12 cellular contexts compared by ENCODE assay signal in the genomic region with DNA sequence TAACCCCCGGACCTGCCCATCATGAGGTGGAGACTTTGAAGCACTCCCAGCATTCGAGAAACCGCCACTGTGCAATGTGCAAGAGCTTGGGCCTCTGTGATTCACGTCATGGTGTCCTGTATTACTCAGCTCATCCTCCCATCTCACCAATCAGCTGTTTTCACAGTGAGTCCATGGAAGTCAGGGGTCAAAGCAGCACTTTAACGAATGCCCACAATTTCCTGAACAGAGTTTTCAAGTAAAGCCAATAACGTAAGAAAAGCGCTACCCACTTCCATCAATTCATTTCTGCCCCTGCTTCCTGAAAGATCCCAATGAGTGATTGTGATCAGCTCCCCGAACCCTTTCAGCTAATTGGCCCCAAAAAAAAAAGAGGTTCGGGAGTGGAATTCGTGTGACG.
DNase-seq lines count a peak whose midpoint lies in the region; ATAC-seq, FAIRE-seq and TF ChIP-seq lines count a peak whose summit lies in the region.
"Had no signal": no experiment of that assay in that cellular context is flagged by ENCODE, and none has a peak within 500 bp of the region (broad histone marks: within the 10 kb centered on the region; RNA-seq: fewer than 3 reads in every experiment).

No MANE protein-coding gene starts in this region.

- no peaks in the 10 kb centered on the region for H3K36me3 ChIP-seq in RWPE2 (ENCODE audit: low read depth)
- H3K36me3 ChIP-seq in esophagus muscularis mucosa, result no peaks in the 10 kb centered on the region
- H3K36me3 ChIP-seq: stomach had no signal

- no peak overlapping the region for H3K4me3 ChIP-seq in RWPE2 (ENCODE audit: severe bottlenecking)
- no peak overlapping the region for H3K4me3 ChIP-seq in esophagus muscularis mucosa
- no peak overlapping the region for H3K4me3 ChIP-seq in coronary artery
- H3K4me3 ChIP-seq: stomach had no signal

- peaks cover 11% of the 10 kb centered on the region for H3K4me1 ChIP-seq in RWPE2 (ENCODE audit: insufficient read depth, poor library complexity, severe bottlenecking)
- H3K4me1 ChIP-seq in esophagus muscularis mucosa, result no peaks in the 10 kb centered on the region
- H3K4me1 ChIP-seq: stomach had no signal

- TF ChIP-seq CTCF in RWPE2 (IDR thresholded peaks at IDR 0.05; ENCODE audit: poor library complexity, severe bottlenecking) (no peak), esophagus muscularis mucosa (IDR thresholded peaks at IDR 0.05) (no peak), coronary artery (IDR thresholded peaks at IDR 0.05) (no peak)

- no peaks in the 10 kb centered on the region for H3K9me3 ChIP-seq in RWPE2 (ENCODE audit: severe bottlenecking)
- no peaks in the 10 kb centered on the region for H3K9me3 ChIP-seq in esophagus muscularis mucosa
- H3K9me3 ChIP-seq: stomach had no signal

- no peak for FAIRE-seq in urothelium cell line (lab: Jason Lieb, UNC)

- no peak for TF ChIP-seq EP300 in esophagus muscularis mucosa (IDR thresholded peaks at IDR 0.05)

- DNase-seq in stimulated activated CD4-positive, alpha-beta T cell treated with anti-CD3 and anti-CD28 coated beads, Interleukin-1b, Interleukin-23, amount 100 ng/mL, for 48 hours, result peak; percentile 10
- DNase-seq in stimulated activated CD4-positive, alpha-beta T cell treated with anti-CD3 and anti-CD28 coated beads, Interleukin-2, amount 100 ng/mL, for 24 hours, result no peak
- DNase-seq in RWPE2 (ENCODE audit: low spot score), result no peak
- DNase-seq in esophagus muscularis mucosa (ENCODE audit: extremely low spot score), result no peak
- DNase-seq in urothelium cell line (ENCODE audit: low spot score), result peak; percentile 36
- DNase-seq in 8988T, result no peak
- DNase-seq in coronary artery (ENCODE audit: low spot score), result no peak
- DNase-seq: activated T-cell treated with anti-CD3 and anti-CD28 coated beads, Interleukin-2, amount 50 U/mL, for 1 hour; NCI-H1694; NCI-H748 treated with DMSO at 0.1 percent for 48 hours; stomach had no signal

- intact Hi-C loops in esophagus muscularis mucosa (cut with DNase I), result no loop called here

- WGBS in esophagus muscularis mucosa, result 70% methylated on average over 11 of the region's 11 CpGs

- H3K27ac ChIP-seq in RWPE2 (ENCODE audit: poor library complexity, severe bottlenecking), result peak overlapping the region; percentile 30
- H3K27ac ChIP-seq in esophagus muscularis mucosa (replicated peaks in 1 of 4), result peak overlapping the region in 3 of 4 donors; percentile 5 to 34 (median 11)
- peak overlapping the region in 1 of 2 donors; percentile 22 for H3K27ac ChIP-seq in coronary artery
- H3K27ac ChIP-seq: stomach had no signal

- TF ChIP-seq POLR2A in esophagus muscularis mucosa (IDR thresholded peaks at IDR 0.05; ENCODE audit: low read depth), result no peak

- no peak for ATAC-seq in RWPE2 (ENCODE audit: low read depth)
- no peak for ATAC-seq in GM18520 (IDR thresholded peaks at IDR 0.05; ENCODE audit: unreplicated experiment)

- H3K27me3 ChIP-seq in RWPE2 (ENCODE audit: insufficient read depth, poor library complexity, severe bottlenecking) (no peaks in the 10 kb centered on the region), esophagus muscularis mucosa (peaks cover 0 to 27% (median 0%) of the 10 kb centered on the region in 4 donors)

Comparison
In these comparisons a context has a peak if more than half of its experiments do, and no peak if none do; other contexts are left out.
1. DNase-seq: peak in stimulated activated CD4-positive, alpha-beta T cell treated with anti-CD3 and anti-CD28 coated beads, Interleukin-1b, Interleukin-23, amount 100 ng/mL, for 48 hours (single experiment) and urothelium cell line (single experiment); none in stimulated activated CD4-positive, alpha-beta T cell treated with anti-CD3 and anti-CD28 coated beads, Interleukin-2, amount 100 ng/mL, for 24 hours (0 of 2), RWPE2 (single experiment), esophagus muscularis mucosa (single experiment), 8988T (single experiment) and coronary artery (single experiment).